Comparison of ENCODE assay signal across 8 cellular contexts in the genomic region with DNA sequence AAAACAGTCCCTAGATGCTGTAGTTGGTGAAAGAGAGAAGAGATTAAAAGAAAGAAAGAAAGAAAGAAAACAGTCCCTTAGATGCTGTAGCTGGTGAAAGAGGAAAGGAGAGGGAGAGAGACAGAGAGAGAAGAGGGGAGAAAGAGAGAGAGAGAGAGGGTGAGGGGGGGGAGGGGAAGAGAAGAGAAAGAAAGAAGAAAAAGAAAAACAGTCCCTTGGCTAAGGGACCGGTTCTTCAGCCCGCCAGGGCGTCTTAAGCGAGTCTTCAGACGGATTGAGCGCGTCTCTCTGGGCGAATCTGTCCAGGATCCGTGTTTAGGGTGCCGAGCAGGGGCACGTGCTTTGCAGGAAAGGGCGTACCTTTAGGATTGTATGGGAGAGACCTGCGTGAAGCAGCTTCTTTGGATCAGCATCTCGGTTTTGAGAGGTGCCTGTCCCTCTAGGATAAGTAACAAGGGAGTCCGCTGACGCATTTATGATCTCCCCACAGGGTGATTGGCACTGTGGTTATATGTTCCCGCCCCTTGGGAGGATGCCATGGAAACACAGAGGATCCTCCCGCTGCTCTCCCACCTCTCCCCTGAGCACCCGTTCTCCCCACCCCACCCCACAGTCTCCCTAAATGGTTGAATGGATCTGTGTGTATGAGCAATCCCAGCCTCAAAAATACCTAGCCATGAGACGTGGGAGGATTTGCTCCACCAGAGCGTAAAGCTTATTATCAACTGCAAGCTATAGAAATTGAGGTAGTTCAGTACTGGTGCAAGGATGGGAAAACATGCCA. TPM values are rescaled to one million over a fixed set of nuclear protein-coding genes. Genes with fewer than 3 reads are reported as not detected.
DNase-seq lines count a peak whose midpoint lies in the region; ATAC-seq and TF ChIP-seq lines count a peak whose summit lies in the region.

No MANE protein-coding gene starts in this region.

- H3K36me3 Mint-ChIP-seq in MCF 10A (ENCODE audit: insufficient read depth, unreplicated experiment) = peaks cover 15% of the 10 kb centered on the region

- intact Hi-C loops in MCF 10A (cut with micrococcal nuclease) = loop anchor here (5.0 to 10.0 kb wide), 2 partner anchors 139 to 286 kb away; a partner anchor contains a TSS

- no peaks in the 10 kb centered on the region for H3K27me3 Mint-ChIP-seq in MCF 10A (ENCODE audit: insufficient read depth, unreplicated experiment)

- H3K4me1 Mint-ChIP-seq in MCF 10A (ENCODE audit: insufficient read depth, unreplicated experiment) = no peaks in the 10 kb centered on the region

- peak overlapping the region; percentile 96 for H3K4me3 Mint-ChIP-seq in MCF 10A (ENCODE audit: unreplicated experiment)

- TF ChIP-seq CTCF in Peyer's patch (IDR thresholded peaks at IDR 0.05) (no peak), MCF 10A (IDR thresholded peaks at IDR 0.05; ENCODE audit: unreplicated experiment) (no peak)

- no peaks in the 10 kb centered on the region for H3K9me3 ChIP-seq in Peyer's patch

- no peak for ATAC-seq in HG02938 (IDR thresholded peaks at IDR 0.05; ENCODE audit: unreplicated experiment)

- no TSS peak for BruUV-seq in MCF 10A (replicated peaks; lab: Mats Ljungman, UMichigan)

- H3K9me3 Mint-ChIP-seq in MCF 10A (ENCODE audit: unreplicated experiment) = no peaks in the 10 kb centered on the region

- DNase-seq in EH (ENCODE audit: low read depth) (peak; percentile 76), HK-2 (ENCODE audit: unreplicated experiment) (peak; percentile 96), Peyer's patch (peak in 2 of 3 donors; percentile 62 to 77), MCF 10A (ENCODE audit: unreplicated experiment) (peak; percentile 34), iPS-NIHi7 (ENCODE audit: extremely low spot score) (peak; percentile 60), skeletal muscle cell (ENCODE audit: low read depth) (peak; percentile 36), T1000 (lab: John Stamatoyannopoulos, UW) (no peak)

- H3K27ac ChIP-seq in Peyer's patch = peak overlapping the region; percentile 17 to 98 (median 96)

- H3K36me3 ChIP-seq in Peyer's patch = no peaks in the 10 kb centered on the region

- H3K4me1 ChIP-seq in Peyer's patch = no peaks in the 10 kb centered on the region

- peak overlapping the region; percentile 96 for H3K27ac Mint-ChIP-seq in MCF 10A (ENCODE audit: low read depth, unreplicated experiment)

- TF ChIP-seq POLR2A in Peyer's patch (IDR thresholded peaks at IDR 0.05) = no peak

- POLR2A ChIA-PET in MCF 10A (lab: Yijun Ruan, JAX) = interaction anchor here (0.7 to 2.7 kb wide), 2 partner anchors 63 to 92 kb away, joined by 3 to 14 read pairs; no protein-coding TSS in a partner anchor

- CTCF ChIA-PET in MCF 10A (lab: Yijun Ruan, JAX) = interaction anchor here (0.6 kb wide), 1 partner anchor 278 kb away, joined by 3 read pairs; no protein-coding TSS in a partner anchor

- H3K27me3 ChIP-seq in Peyer's patch = no peaks in the 10 kb centered on the region

- H3K4me3 ChIP-seq in Peyer's patch = peak overlapping the region; percentile 67 to 91 (median 78)
- H3K4me3 ChIP-seq in skeletal muscle cell (ENCODE audit: low read depth, low read length) = peak overlapping the region; percentile 85

RNA-seq across cellular contexts. Expression of a gene that starts 16.7 kb away (rescaled TPM):
- total RNA-seq in Peyer's patch (10 to 100 TPM in 1 of 4 donors, 1 to 10 TPM in 1, not detected in 2; 4.8 to 14.0 TPM), MCF 10A (2022) (not detected in 2 replicates)

RNA-seq across cellular contexts. Expression of a gene that starts 16.8 kb away (rescaled TPM):
- total RNA-seq in Peyer's patch (10 to 100 TPM in 2 of 4 donors, 1 to 10 TPM in 2; 4.9 to 50.3 (median 8.9) TPM), MCF 10A (2022) (not detected in 2 replicates)

RNA-seq across cellular contexts. Expression of a gene that starts 36.9 kb away (rescaled TPM):
- total RNA-seq in Peyer's patch (not detected), MCF 10A (2022) (not detected in 2 replicates)
